1 cellular context compared by ENCODE assay signal in genomic region chr12:130955238-130955816, GRCh38.
A peak's percentile ranks its signal among the peaks of the same experiment; 100 is the strongest.
TF ChIP-seq lines count a peak whose summit lies in the region.

No MANE protein-coding gene starts in this region.

TF ChIP-seq in HepG2, 621 proteins besides CTCF, POLR2A, EP300 and RAD21:
- TF ChIP-seq ZNF687 (CRISPR knock-in tag; IDR thresholded peaks at IDR 0.05): peak; percentile 11
- no peak for TF ChIP-seq KDM2A (CRISPR knock-in tag; IDR thresholded peaks at IDR 0.05; ENCODE audit: borderline replicate concordance, low read depth)
- TF ChIP-seq LRRFIP1 (CRISPR knock-in tag; conservative IDR thresholded peaks at IDR 0.05): no peak
- no peak for TF ChIP-seq SATB2 (CRISPR knock-in tag; IDR thresholded peaks at IDR 0.05)
- TF ChIP-seq TFAP4 (IDR thresholded peaks at IDR 0.05; ENCODE audit: borderline replicate concordance, low read depth): no peak
- TF ChIP-seq CSRNP1 (CRISPR knock-in tag; IDR thresholded peaks at IDR 0.05): no peak
- TF ChIP-seq ZNF790 (CRISPR knock-in tag; IDR thresholded peaks at IDR 0.05; ENCODE audit: borderline replicate concordance): no peak
